18 cellular contexts compared by ENCODE assay signal in the genomic region with DNA sequence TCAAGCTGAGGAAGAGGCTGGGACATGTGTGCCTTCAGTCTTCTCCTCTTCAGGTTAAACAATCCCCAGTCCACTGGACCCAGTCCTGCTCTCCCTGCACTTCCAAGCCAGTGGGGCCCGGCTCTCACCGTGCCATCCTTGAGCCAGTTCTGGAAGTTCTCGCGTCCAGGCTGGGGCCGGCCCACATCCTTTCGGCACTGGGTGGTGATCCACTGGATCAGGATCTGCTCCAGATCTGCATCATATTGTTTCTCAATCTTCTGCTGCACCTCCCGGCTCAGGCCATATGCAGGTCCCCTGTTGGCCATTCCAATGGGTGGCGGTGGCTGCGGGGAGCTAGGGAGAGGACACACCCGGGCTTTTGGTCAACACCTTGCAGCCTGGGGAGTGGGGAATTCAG. TPM values are rescaled to one million over a fixed set of nuclear protein-coding genes. Genes with fewer than 3 reads are reported as not detected.
A peak's percentile ranks its signal among the peaks of the same experiment; 100 is the strongest.
DNase-seq lines count a peak whose midpoint lies in the region; ATAC-seq lines count a peak whose summit lies in the region.
"Had no signal": no experiment of that assay in that cellular context is flagged by ENCODE, and none has a peak within 500 bp of the region (broad histone marks: within the 10 kb centered on the region; RNA-seq: fewer than 3 reads in every experiment).

No MANE protein-coding gene starts in this region.

- no peak overlapping the region for H3K4me3 Mint-ChIP-seq in T-helper 1 cell treated with Interleukin-12 subunit alpha and Interleukin-12 subunit beta and Interleukin-4 antibody, amounts not matched to agents 30 μg/mL and 1 μg/mL, for 36 hours
- peak overlapping the region in 1 of 8 donors; percentile 99 for H3K4me3 Mint-ChIP-seq in CD4-positive, alpha-beta memory T cell
- no peak overlapping the region for H3K4me3 Mint-ChIP-seq in activated naive CD8-positive, alpha-beta T cell treated with anti-CD3 and anti-CD28 coated beads for 36 hours
- peak overlapping the region in 2 of 10 donors; percentile 46 to 62 for H3K4me3 Mint-ChIP-seq in naive thymus-derived CD8-positive, alpha-beta T cell

- POLR2A ChIA-PET in CD4-positive, alpha-beta memory T cell (lab: Charles Lee; ENCODE audit: partially characterized antibody), result interaction anchor here (0.6 kb wide), 1 partner anchor 109 kb away, joined by 4 read pairs; no protein-coding TSS in a partner anchor
- POLR2A ChIA-PET in naive thymus-derived CD8-positive, alpha-beta T cell (lab: Charles Lee), result no interaction called here

- ATAC-seq in naive thymus-derived CD8-positive, alpha-beta T cell, result no peak
- no peak for ATAC-seq in HG03442 (IDR thresholded peaks at IDR 0.05; ENCODE audit: unreplicated experiment)
- ATAC-seq in HG02852 (IDR thresholded peaks at IDR 0.05; ENCODE audit: unreplicated experiment), result no peak
- ATAC-seq: activated CD4-positive, CD25-positive, alpha-beta regulatory T cell treated with anti-CD3 and anti-CD28 coated beads, Interleukin-2, amount 50 U/mL, for 24 hours had no signal

- no peaks in the 10 kb centered on the region for H3K9me3 ChIP-seq in CD4-positive, alpha-beta memory T cell (ENCODE audit: control insufficient read depth in 1 of 2, low read length in 2 of 2)
- H3K9me3 ChIP-seq: MG63, prostate gland, transverse colon had no signal

- H3K36me3 ChIP-seq in CD4-positive, alpha-beta memory T cell (ENCODE audit: insufficient read depth, low read length), result peaks cover 38% of the 10 kb centered on the region

- peaks cover 48% of the 10 kb centered on the region for H3K36me3 Mint-ChIP-seq in T-helper 1 cell treated with Interleukin-12 subunit alpha and Interleukin-12 subunit beta and Interleukin-4 antibody, amounts not matched to agents 30 μg/mL and 1 μg/mL, for 36 hours (ENCODE audit: low read depth)
- H3K36me3 Mint-ChIP-seq in CD4-positive, alpha-beta memory T cell, result peaks cover 42 to 85% of the 10 kb centered on the region in 2 donors
- peaks cover 57% of the 10 kb centered on the region for H3K36me3 Mint-ChIP-seq in activated naive CD8-positive, alpha-beta T cell treated with anti-CD3 and anti-CD28 coated beads for 36 hours
- peaks cover 0 to 56% (median 17%) of the 10 kb centered on the region in 3 donors for H3K36me3 Mint-ChIP-seq in naive thymus-derived CD8-positive, alpha-beta T cell

- CTCF ChIA-PET in CD4-positive, alpha-beta memory T cell (lab: Charles Lee; ENCODE audit: partially characterized antibody), result interaction anchor here (2.4 to 6.9 kb wide), 2 partner anchors 8 to 29 kb away, joined by 8 to 87 read pairs; no protein-coding TSS in a partner anchor

- H3K27me3 ChIP-seq in CD4-positive, alpha-beta memory T cell (ENCODE audit: insufficient read depth, low read length), result no peaks in the 10 kb centered on the region
- H3K27me3 ChIP-seq: MG63, transverse colon had no signal

- intact Hi-C loops in CD4-positive, alpha-beta memory T cell (cut with micrococcal nuclease), result loop anchor here (5.0 to 10.0 kb wide), 2 partner anchors 68 to 345 kb away; partner anchors contain the start of gene DCAF8

- no peaks in the 10 kb centered on the region for H3K9me3 Mint-ChIP-seq in T-helper 1 cell treated with Interleukin-12 subunit alpha and Interleukin-12 subunit beta and Interleukin-4 antibody, amounts not matched to agents 30 μg/mL and 1 μg/mL, for 36 hours
- peaks cover 0 to 7% (median 0%) of the 10 kb centered on the region in 8 donors for H3K9me3 Mint-ChIP-seq in CD4-positive, alpha-beta memory T cell
- H3K9me3 Mint-ChIP-seq in activated naive CD8-positive, alpha-beta T cell treated with anti-CD3 and anti-CD28 coated beads for 36 hours, result no peaks in the 10 kb centered on the region
- peaks cover 0 to 2% (median 0%) of the 10 kb centered on the region in 9 donors for H3K9me3 Mint-ChIP-seq in naive thymus-derived CD8-positive, alpha-beta T cell
- H3K9me3 Mint-ChIP-seq: activated T-helper 2 cell treated with anti-CD3 and anti-CD28 coated beads, Interferon-gamma antibody, Interleukin-2, Interleukin-4, amounts not matched to agents 10 μg/mL and 5 μg/mL and 100 μg/mL, durations not matched to agents 14 hours and 24 hours and 36 hours had no signal

- peak overlapping the region; percentile 98 for H3K27ac ChIP-seq in CD4-positive, alpha-beta memory T cell (ENCODE audit: low read depth, low read length)
- H3K27ac ChIP-seq: prostate gland had no signal

- no peaks in the 10 kb centered on the region for H3K27me3 Mint-ChIP-seq in T-helper 1 cell treated with Interleukin-12 subunit alpha and Interleukin-12 subunit beta and Interleukin-4 antibody, amounts not matched to agents 30 μg/mL and 1 μg/mL, for 36 hours (ENCODE audit: low read depth)
- H3K27me3 Mint-ChIP-seq in CD4-positive, alpha-beta memory T cell, result peaks cover 0 to 2% of the 10 kb centered on the region in 2 donors
- H3K27me3 Mint-ChIP-seq in activated naive CD8-positive, alpha-beta T cell treated with anti-CD3 and anti-CD28 coated beads for 36 hours, result no peaks in the 10 kb centered on the region
- H3K27me3 Mint-ChIP-seq in naive thymus-derived CD8-positive, alpha-beta T cell, result peaks cover 0 to 5% (median 0%) of the 10 kb centered on the region in 5 donors

- no peak for DNase-seq in T-helper 1 cell
- no peak for DNase-seq in CD4-positive, alpha-beta memory T cell
- no peak for DNase-seq in activated naive CD8-positive, alpha-beta T cell treated with anti-CD3 and anti-CD28 coated beads for 36 hours
- no peak for DNase-seq in naive thymus-derived CD8-positive, alpha-beta T cell
- no peak for DNase-seq in NCI-H1092 treated with DMSO at 0.1 percent for 48 hours (lab: John Stamatoyannopoulos, UW)
- DNase-seq: COR-L47, MG63, NCI-H2081 treated with DMSO at 0.1 percent for 48 hours, NCI-H69, transverse colon had no signal

- H3K4me3 ChIP-seq in CD4-positive, alpha-beta memory T cell (ENCODE audit: low read length in 2 of 2), result no peak overlapping the region
- H3K4me3 ChIP-seq: MG63, prostate gland, transverse colon had no signal

- H3K4me1 ChIP-seq in CD4-positive, alpha-beta memory T cell (ENCODE audit: insufficient read depth, low read length), result peaks cover 54% of the 10 kb centered on the region

- peaks cover 50% of the 10 kb centered on the region for H3K4me1 Mint-ChIP-seq in T-helper 1 cell treated with Interleukin-12 subunit alpha and Interleukin-12 subunit beta and Interleukin-4 antibody, amounts not matched to agents 30 μg/mL and 1 μg/mL, for 36 hours (ENCODE audit: low read depth)
- peaks cover 36 to 85% (median 54%) of the 10 kb centered on the region in 4 donors for H3K4me1 Mint-ChIP-seq in CD4-positive, alpha-beta memory T cell
- H3K4me1 Mint-ChIP-seq in activated naive CD8-positive, alpha-beta T cell treated with anti-CD3 and anti-CD28 coated beads for 36 hours, result peaks cover 47% of the 10 kb centered on the region
- H3K4me1 Mint-ChIP-seq in naive thymus-derived CD8-positive, alpha-beta T cell, result peaks cover 48 to 81% (median 66%) of the 10 kb centered on the region in 4 donors

- H3K27ac Mint-ChIP-seq in T-helper 1 cell treated with Interleukin-12 subunit alpha and Interleukin-12 subunit beta and Interleukin-4 antibody, amounts not matched to agents 30 μg/mL and 1 μg/mL, for 36 hours, result peak overlapping the region; percentile 98
- H3K27ac Mint-ChIP-seq in CD4-positive, alpha-beta memory T cell, result peak overlapping the region; percentile 99 to 100 (median 100)
- H3K27ac Mint-ChIP-seq in activated naive CD8-positive, alpha-beta T cell treated with anti-CD3 and anti-CD28 coated beads for 36 hours, result peak overlapping the region; percentile 98
- peak overlapping the region; percentile 6 to 100 (median 99) for H3K27ac Mint-ChIP-seq in naive thymus-derived CD8-positive, alpha-beta T cell

RNA-seq across cellular contexts. Expression of gene TAGLN2, which starts 5.1 kb away (rescaled TPM):
- total RNA-seq in CD4-positive, alpha-beta memory T cell, result 100 to 1,000 TPM; 196 to 207 TPM
- 1,000 to 10,000 TPM; 1,014 to 1,289 TPM for polyA plus RNA-seq in CD4-positive, alpha-beta memory T cell
- total RNA-seq in activated naive CD8-positive, alpha-beta T cell treated with anti-CD3 and anti-CD28 coated beads for 36 hours, result 100 to 1,000 TPM; 463 to 489 TPM
- 100 to 1,000 TPM; 125 to 136 TPM for total RNA-seq in naive thymus-derived CD8-positive, alpha-beta T cell
- 100 to 1,000 TPM; 477 to 825 (median 609) TPM for polyA plus RNA-seq in naive thymus-derived CD8-positive, alpha-beta T cell

RNA-seq across cellular contexts. Expression of gene CFAP45, which starts 20.2 kb away (rescaled TPM):
- total RNA-seq in CD4-positive, alpha-beta memory T cell, result under 1 TPM in 1 of 2 experiments, not detected in 1; 0.67 TPM
- under 1 TPM; 0.15 to 0.52 TPM for polyA plus RNA-seq in CD4-positive, alpha-beta memory T cell
- total RNA-seq in activated naive CD8-positive, alpha-beta T cell treated with anti-CD3 and anti-CD28 coated beads for 36 hours, result under 1 TPM; 0.78 to 0.80 TPM
- 1 to 10 TPM; 1.3 to 1.5 TPM for total RNA-seq in naive thymus-derived CD8-positive, alpha-beta T cell
- under 1 TPM in 1 of 3 donors, not detected in 2; 0.33 TPM for polyA plus RNA-seq in naive thymus-derived CD8-positive, alpha-beta T cell

RNA-seq across cellular contexts. Expression of gene IGSF9, which starts 25.2 kb away (rescaled TPM):
- total RNA-seq in CD4-positive, alpha-beta memory T cell, result not detected
- not detected for polyA plus RNA-seq in CD4-positive, alpha-beta memory T cell
- total RNA-seq in activated naive CD8-positive, alpha-beta T cell treated with anti-CD3 and anti-CD28 coated beads for 36 hours, result under 1 TPM in 1 of 2 experiments, not detected in 1; 0.08 TPM
- under 1 TPM; 0.16 to 0.21 TPM for total RNA-seq in naive thymus-derived CD8-positive, alpha-beta T cell
- polyA plus RNA-seq in naive thymus-derived CD8-positive, alpha-beta T cell, result not detected
- total RNA-seq: activated T-helper 2 cell treated with anti-CD3 and anti-CD28 coated beads, Interferon-gamma antibody, Interleukin-2, Interleukin-4, amounts not matched to agents 10 μg/mL and 5 μg/mL and 100 μg/mL, durations not matched to agents 14 hours and 24 hours and 36 hours; mononuclear cell had no signal

RNA-seq across cellular contexts. Expression of gene SLAMF9, which starts 33.8 kb away (rescaled TPM):
- total RNA-seq in CD4-positive, alpha-beta memory T cell, result not detected
- polyA plus RNA-seq in CD4-positive, alpha-beta memory T cell, result not detected
- total RNA-seq in activated naive CD8-positive, alpha-beta T cell treated with anti-CD3 and anti-CD28 coated beads for 36 hours, result not detected
- not detected for total RNA-seq in naive thymus-derived CD8-positive, alpha-beta T cell
- polyA plus RNA-seq in naive thymus-derived CD8-positive, alpha-beta T cell, result not detected
- total RNA-seq: activated T-helper 2 cell treated with anti-CD3 and anti-CD28 coated beads, Interferon-gamma antibody, Interleukin-2, Interleukin-4, amounts not matched to agents 10 μg/mL and 5 μg/mL and 100 μg/mL, durations not matched to agents 14 hours and 24 hours and 36 hours; frontal cortex; prostate gland had no signal

RNA-seq across cellular contexts. Expression of gene VSIG8, which starts 57.7 kb away (rescaled TPM):
- not detected for total RNA-seq in CD4-positive, alpha-beta memory T cell
- not detected for polyA plus RNA-seq in CD4-positive, alpha-beta memory T cell
- not detected for total RNA-seq in activated naive CD8-positive, alpha-beta T cell treated with anti-CD3 and anti-CD28 coated beads for 36 hours
- total RNA-seq in naive thymus-derived CD8-positive, alpha-beta T cell, result not detected
- not detected for polyA plus RNA-seq in naive thymus-derived CD8-positive, alpha-beta T cell
- total RNA-seq: activated T-helper 2 cell treated with anti-CD3 and anti-CD28 coated beads, Interferon-gamma antibody, Interleukin-2, Interleukin-4, amounts not matched to agents 10 μg/mL and 5 μg/mL and 100 μg/mL, durations not matched to agents 14 hours and 24 hours and 36 hours; frontal cortex; prostate gland; transverse colon had no signal
